ENCODE assay signal across 17 cellular contexts in genomic region chr7:106623846-106624245, GRCh38. TPM values are rescaled to one million over a fixed set of nuclear protein-coding genes. Genes with fewer than 3 reads are reported as not detected.
A peak's percentile ranks its signal among the peaks of the same experiment; 100 is the strongest.
DNase-seq lines count a peak whose midpoint lies in the region; ATAC-seq, FAIRE-seq and TF ChIP-seq lines count a peak whose summit lies in the region.
"Had no signal": no experiment of that assay in that cellular context is flagged by ENCODE, and none has a peak within 500 bp of the region (broad histone marks: within the 10 kb centered on the region; RNA-seq: fewer than 3 reads in every experiment).

No MANE protein-coding gene starts in this region.

- no peak overlapping the region for H3K9ac ChIP-seq in colonic mucosa (ENCODE audit: low read depth in 2 of 2, low read length in 2 of 2)

- H3K4me3 ChIP-seq in colonic mucosa (no peak overlapping the region), pancreas (no peak overlapping the region), prostate gland (no peak overlapping the region)
- H3K4me3 ChIP-seq: HAP-1, Peyer's patch had no signal

- no peaks in the 10 kb centered on the region for H3K27me3 ChIP-seq in colonic mucosa
- H3K27me3 ChIP-seq in pancreas = no peaks in the 10 kb centered on the region
- no peaks in the 10 kb centered on the region for H3K27me3 ChIP-seq in prostate gland (replicated peaks; ENCODE audit: insufficient read depth)
- H3K27me3 ChIP-seq: Peyer's patch had no signal

- ATAC-seq in pancreas (peak in 3 of 4 donors; percentile 35 to 48 (median 45)), HG03460 (IDR thresholded peaks at IDR 0.05; ENCODE audit: unreplicated experiment) (no peak)
- ATAC-seq: natural killer cell treated with Interleukin-12 subunit alpha and Interleukin-12 subunit beta and Interleukin-15 and Interleukin-18, amount 100 ng/mL, for 72 hours had no signal

- no peak for TF ChIP-seq POLR2A in prostate gland (IDR thresholded peaks at IDR 0.05)

- intact Hi-C loops in colonic mucosa (cut with DNase I) (no loop called here), pancreas (cut with DNase I) (no loop called here), prostate gland (cut with DNase I) (no loop called here)
- intact Hi-C loops in activated CD4-positive, alpha-beta T cell treated with anti-CD3 and anti-CD28 coated beads, Interleukin-2, amount 10 ng/mL, durations not matched to agents 24 days and 14 days (cut with micrococcal nuclease) = no loop called here

- H3K27ac ChIP-seq in colonic mucosa (peak overlapping the region; percentile 26), pancreas (no peak overlapping the region), prostate gland (no peak overlapping the region)

- H3K9me3 Mint-ChIP-seq in activated CD4-positive, alpha-beta T cell treated with anti-CD3 and anti-CD28 coated beads, Interleukin-2, amount 10 ng/mL, durations not matched to agents 24 days and 14 days = peaks cover 9% of the 10 kb centered on the region

- H3K27me3 Mint-ChIP-seq in activated CD4-positive, alpha-beta T cell treated with anti-CD3 and anti-CD28 coated beads, Interleukin-2, amount 10 ng/mL, durations not matched to agents 24 days and 14 days = peaks cover 1% of the 10 kb centered on the region

- H3K27ac Mint-ChIP-seq in activated CD4-positive, alpha-beta T cell treated with anti-CD3 and anti-CD28 coated beads, Interleukin-2, amount 10 ng/mL, durations not matched to agents 24 days and 14 days = no peak overlapping the region
- H3K27ac Mint-ChIP-seq: CD8-positive, alpha-beta memory T cell; natural killer cell treated with Interleukin-12 subunit alpha and Interleukin-12 subunit beta and Interleukin-15 and Interleukin-18, amount 100 ng/mL, for 72 hours had no signal

- no peak for TF ChIP-seq CTCF in colonic mucosa (IDR thresholded peaks at IDR 0.05)
- no peak for TF ChIP-seq CTCF in pancreas (IDR thresholded peaks at IDR 0.05)
- no peak for TF ChIP-seq CTCF in prostate gland (IDR thresholded peaks at IDR 0.05)

- H3K9me3 ChIP-seq in colonic mucosa (no peaks in the 10 kb centered on the region), pancreas (no peaks in the 10 kb centered on the region), prostate gland (no peaks in the 10 kb centered on the region)
- H3K9me3 ChIP-seq: HAP-1 had no signal

- H3K36me3 ChIP-seq in colonic mucosa (no peaks in the 10 kb centered on the region), pancreas (no peaks in the 10 kb centered on the region), prostate gland (no peaks in the 10 kb centered on the region)
- H3K36me3 ChIP-seq: HAP-1, Peyer's patch had no signal

- no peak for FAIRE-seq in pancreas (lab: Jason Lieb, UNC)
- FAIRE-seq: endothelial cell of umbilical vein, islet of Langerhans, TTC549 had no signal

- no peak overlapping the region for H3K4me3 Mint-ChIP-seq in activated CD4-positive, alpha-beta T cell treated with anti-CD3 and anti-CD28 coated beads, Interleukin-2, amount 10 ng/mL, durations not matched to agents 24 days and 14 days
- H3K4me3 Mint-ChIP-seq: CD8-positive, alpha-beta memory T cell; natural killer cell treated with Interleukin-12 subunit alpha and Interleukin-12 subunit beta and Interleukin-15 and Interleukin-18, amount 100 ng/mL, for 72 hours had no signal

- H3K4me1 Mint-ChIP-seq in activated CD4-positive, alpha-beta T cell treated with anti-CD3 and anti-CD28 coated beads, Interleukin-2, amount 10 ng/mL, durations not matched to agents 24 days and 14 days = peaks cover 5% of the 10 kb centered on the region
- H3K4me1 Mint-ChIP-seq: CD8-positive, alpha-beta memory T cell had no signal

- H3K4me1 ChIP-seq in colonic mucosa (no peaks in the 10 kb centered on the region), pancreas (peaks cover 0 to 13% (median 12%) of the 10 kb centered on the region in 3 donors), prostate gland (replicated peaks) (no peaks in the 10 kb centered on the region)
- H3K4me1 ChIP-seq: HAP-1 had no signal

- peak; percentile 84 for DNase-seq in DMS53 (lab: John Stamatoyannopoulos, UW)
- DNase-seq in NCI-H446 treated with DMSO at 0.1 percent for 48 hours (lab: John Stamatoyannopoulos, UW) = peak; percentile 3
- no peak for DNase-seq in colonic mucosa
- peak in 1 of 6 donors; percentile 14 for DNase-seq in pancreas
- DNase-seq in prostate gland (ENCODE audit: low spot score) = no peak
- no peak for DNase-seq in effector CD4-positive, alpha-beta T cell
- DNase-seq in activated CD4-positive, alpha-beta T cell treated with anti-CD3 and anti-CD28 coated beads, Interleukin-2, amount 10 ng/mL, durations not matched to agents 24 days and 14 days = no peak
- DNase-seq: anterior cingulate cortex; CD8-positive, alpha-beta memory T cell; Karpas-422; Peyer's patch had no signal

- H3K36me3 Mint-ChIP-seq in activated CD4-positive, alpha-beta T cell treated with anti-CD3 and anti-CD28 coated beads, Interleukin-2, amount 10 ng/mL, durations not matched to agents 24 days and 14 days (ENCODE audit: low read depth) = no peaks in the 10 kb centered on the region
- H3K36me3 Mint-ChIP-seq: natural killer cell treated with Interleukin-12 subunit alpha and Interleukin-12 subunit beta and Interleukin-15 and Interleukin-18, amount 100 ng/mL, for 72 hours had no signal

RNA-seq across cellular contexts. Expression of gene CCDC71L, which starts 37.1 kb away (rescaled TPM):
- total RNA-seq in colonic mucosa = 10 to 100 TPM; 21.3 to 21.6 TPM
- total RNA-seq in pancreas = 10 to 100 TPM in 2 of 6 donors, 1 to 10 TPM in 4; 4.8 to 18.2 (median 7.9) TPM
- polyA plus RNA-seq in pancreas = 1 to 10 TPM; 4.0 to 8.6 TPM
- total RNA-seq in prostate gland = 10 to 100 TPM; 10.1 to 24.2 TPM
- total RNA-seq in activated CD4-positive, alpha-beta T cell treated with anti-CD3 and anti-CD28 coated beads, Interleukin-2, amount 10 ng/mL, durations not matched to agents 24 days and 14 days = 19.5 and 21.3 TPM in 2 replicates

Comparison
In these comparisons a context has a peak if more than half of its experiments do, and no peak if none do; other contexts are left out.
1. DNase-seq: peak in DMS53 (single experiment) and NCI-H446 treated with DMSO at 0.1 percent for 48 hours (single experiment); none in colonic mucosa (single experiment), prostate gland (single experiment), effector CD4-positive, alpha-beta T cell (single experiment) and activated CD4-positive, alpha-beta T cell treated with anti-CD3 and anti-CD28 coated beads, Interleukin-2, amount 10 ng/mL, durations not matched to agents 24 days and 14 days (single experiment).